In genomic region chr12:49945394-49946080, GRCh38 we compare ENCODE assay signal across 1 cellular context.
TF ChIP-seq lines count a peak whose summit lies in the region.

No MANE protein-coding gene starts in this region.

TF ChIP-seq in HEK293, 187 proteins besides CTCF, POLR2A, EP300 and RAD21 (continued from another document and continues in another):
- TF ChIP-seq AEBP2 (tag by site-specific recombination; IDR thresholded peaks at IDR 0.05; ENCODE audit: borderline replicate concordance) (no peak), ZNF341 (tag by site-specific recombination; IDR thresholded peaks at IDR 0.05; ENCODE audit: low read depth) (peak; percentile 86), ZEB2 (tag by site-specific recombination; IDR thresholded peaks at IDR 0.05) (peak; percentile 79), ZNF510 (tag by site-specific recombination; IDR thresholded peaks at IDR 0.05; ENCODE audit: insufficient replicate concordance) (no peak), KLF10 (tag by site-specific recombination; IDR thresholded peaks at IDR 0.05) (no peak), ZNF645 (tag by site-specific recombination; IDR thresholded peaks at IDR 0.05) (no peak), ZNF596 (tag by site-specific recombination; IDR thresholded peaks at IDR 0.05) (no peak), ZNF791 (tag by site-specific recombination; IDR thresholded peaks at IDR 0.05) (no peak), ZNF580 (tag by site-specific recombination; IDR thresholded peaks at IDR 0.05) (peak; percentile 48; the same call in 1 of the 2 replicates), REPIN1 (tag by site-specific recombination; IDR thresholded peaks at IDR 0.05; ENCODE audit: low read depth) (no peak), ZNF10 (tag by site-specific recombination; IDR thresholded peaks at IDR 0.05) (no peak), ZNF513 (tag by site-specific recombination; IDR thresholded peaks at IDR 0.05) (no peak), OVOL3 (tag by site-specific recombination; IDR thresholded peaks at IDR 0.05) (no peak), ZNF747 (tag by site-specific recombination; IDR thresholded peaks at IDR 0.05) (no peak), ZNF530 (tag by site-specific recombination; IDR thresholded peaks at IDR 0.05; ENCODE audit: low read depth) (no peak), ZNF626 (tag by site-specific recombination; IDR thresholded peaks at IDR 0.05) (no peak), ZNF146 (tag by site-specific recombination; IDR thresholded peaks at IDR 0.05) (no peak), ZNF404 (tag by site-specific recombination; IDR thresholded peaks at IDR 0.05) (no peak), ZNF335 (tag by site-specific recombination; conservative IDR thresholded peaks at IDR 0.05) (peak; percentile 67), ZNF362 (tag by site-specific recombination; IDR thresholded peaks at IDR 0.05) (no peak), BCL11B (tag by site-specific recombination; IDR thresholded peaks at IDR 0.05; ENCODE audit: low read depth) (no peak), ZNF830 (tag by site-specific recombination; IDR thresholded peaks at IDR 0.05; ENCODE audit: low read depth) (no peak), ZNF239 (tag by site-specific recombination; IDR thresholded peaks at IDR 0.05) (no peak), MZF1 (tag by site-specific recombination; IDR thresholded peaks at IDR 0.05; ENCODE audit: borderline replicate concordance) (no peak), ZNF707 (tag by site-specific recombination; IDR thresholded peaks at IDR 0.05) (no peak), KLF8 (tag by site-specific recombination; IDR thresholded peaks at IDR 0.05) (peak; percentile 57; the same call in 1 of the 2 replicates), KLF16 (tag by site-specific recombination; IDR thresholded peaks at IDR 0.05) (0 out of 2 replicates have a peak, but pooled peaks have one; percentile 54), ZNF585B (tag by site-specific recombination; IDR thresholded peaks at IDR 0.05) (no peak), ZXDB (tag by site-specific recombination; IDR thresholded peaks at IDR 0.05) (no peak; the same call in 1 of the 2 replicates), ZNF157 (tag by site-specific recombination; IDR thresholded peaks at IDR 0.05) (no peak), SP2 (tag by site-specific recombination; IDR thresholded peaks at IDR 0.05) (0 out of 2 replicates have a peak, but pooled peaks have one; percentile 17), ZNF169 (tag by site-specific recombination; IDR thresholded peaks at IDR 0.05) (no peak), ZSCAN23 (tag by site-specific recombination; IDR thresholded peaks at IDR 0.05) (no peak), TRIM28 (IDR thresholded peaks at IDR 0.05; ENCODE audit: borderline replicate concordance, low read length) (peak; percentile 48; the same call in 1 of the 2 replicates), ZNF302 (tag by site-specific recombination; IDR thresholded peaks at IDR 0.05; ENCODE audit: low read depth) (no peak), SCRT1 (tag by site-specific recombination; IDR thresholded peaks at IDR 0.05; ENCODE audit: borderline replicate concordance) (no peak), ZNF600 (tag by site-specific recombination; IDR thresholded peaks at IDR 0.05) (peak; percentile 85), ZNF416 (tag by site-specific recombination; IDR thresholded peaks at IDR 0.05) (no peak), ZNF354C (tag by site-specific recombination; IDR thresholded peaks at IDR 0.05; ENCODE audit: borderline replicate concordance, low read depth) (no peak), ZBTB1 (tag by site-specific recombination; IDR thresholded peaks at IDR 0.05) (no peak), PRDM4 (tag by site-specific recombination; IDR thresholded peaks at IDR 0.05) (no peak), MYNN (tag by site-specific recombination; IDR thresholded peaks at IDR 0.05; ENCODE audit: borderline replicate concordance) (no peak), ZNF433 (tag by site-specific recombination; IDR thresholded peaks at IDR 0.05; ENCODE audit: low read depth) (no peak), ZNF777 (tag by site-specific recombination; IDR thresholded peaks at IDR 0.05; ENCODE audit: borderline replicate concordance) (no peak), GFI1B (tag by site-specific recombination; IDR thresholded peaks at IDR 0.05) (no peak), KLF7 (tag by site-specific recombination; IDR thresholded peaks at IDR 0.05; ENCODE audit: borderline replicate concordance) (no peak), ZIC2 (tag by site-specific recombination; IDR thresholded peaks at IDR 0.05) (peak; percentile 26; the same call in 1 of the 2 replicates), ZBTB48 (tag by site-specific recombination; IDR thresholded peaks at IDR 0.05) (0 out of 2 replicates have a peak, but pooled peaks have one; percentile 23), SETDB1 (IDR thresholded peaks at IDR 0.05; ENCODE audit: insufficient read length, low read length) (no peak), KLF17 (tag by site-specific recombination; IDR thresholded peaks at IDR 0.05) (peak; percentile 66), YY2 (tag by site-specific recombination; IDR thresholded peaks at IDR 0.05) (0 out of 2 replicates have a peak, but pooled peaks have one; percentile 27), ZNF18 (tag by site-specific recombination; IDR thresholded peaks at IDR 0.05) (no peak), ZNF792 (tag by site-specific recombination; IDR thresholded peaks at IDR 0.05) (no peak), OSR2 (tag by site-specific recombination; IDR thresholded peaks at IDR 0.05) (no peak), ZNF555 (tag by site-specific recombination; conservative IDR thresholded peaks at IDR 0.05) (no peak), WT1 (tag by site-specific recombination; IDR thresholded peaks at IDR 0.05) (peak; percentile 30; the same call in 1 of the 2 replicates), HIC1 (tag by site-specific recombination; IDR thresholded peaks at IDR 0.05) (no peak), ZNF423 (tag by site-specific recombination; IDR thresholded peaks at IDR 0.05) (no peak), ZSCAN30 (tag by site-specific recombination; IDR thresholded peaks at IDR 0.05) (0 out of 2 replicates have a peak, but pooled peaks have one; percentile 26), GLI4 (tag by site-specific recombination; IDR thresholded peaks at IDR 0.05) (0 out of 2 replicates have a peak, but pooled peaks have one; percentile 45), ZNF558 (tag by site-specific recombination; IDR thresholded peaks at IDR 0.05) (no peak), ZBTB17 (tag by site-specific recombination; IDR thresholded peaks at IDR 0.05) (peak; percentile 84), ZNF184 (tag by site-specific recombination; IDR thresholded peaks at IDR 0.05) (no peak), ZFHX2 (tag by site-specific recombination; conservative IDR thresholded peaks at IDR 0.05) (no peak)
